8 cellular contexts compared by ENCODE assay signal in genomic region chr16:16166085-16166484, GRCh38. TPM values are rescaled to one million over a fixed set of nuclear protein-coding genes. Genes with fewer than 3 reads are reported as not detected.
"Had no signal": no experiment of that assay in that cellular context is flagged by ENCODE, and none has a peak within 500 bp of the region (broad histone marks: within the 10 kb centered on the region; RNA-seq: fewer than 3 reads in every experiment).

No MANE protein-coding gene starts in this region.

- DNase-seq: GM23248, GOT3, H9, HCEC 1CT, KG1 had no signal

- H3K4me3 Mint-ChIP-seq: H9 had no signal

- H3K27ac ChIP-seq: GM23248 had no signal

- FAIRE-seq: H54, HTR-8/SVneo had no signal

- H2AFZ ChIP-seq: GM23248 had no signal

- H3K27ac Mint-ChIP-seq: H9, IgD-negative memory B cell had no signal

- H3K36me3 Mint-ChIP-seq: IgD-negative memory B cell had no signal

- H3K4me3 ChIP-seq: GM23248 had no signal

- H3K4me1 Mint-ChIP-seq: H9, IgD-negative memory B cell had no signal

- H3K9ac ChIP-seq: GM23248 had no signal

RNA-seq across cellular contexts. Expression of gene ABCC6, which starts 57.2 kb away (rescaled TPM):
- total RNA-seq: GM23248 had no signal
- polyA plus RNA-seq: IgD-negative memory B cell had no signal
